ENCODE assay signal across 1 cellular context in the genomic region with DNA sequence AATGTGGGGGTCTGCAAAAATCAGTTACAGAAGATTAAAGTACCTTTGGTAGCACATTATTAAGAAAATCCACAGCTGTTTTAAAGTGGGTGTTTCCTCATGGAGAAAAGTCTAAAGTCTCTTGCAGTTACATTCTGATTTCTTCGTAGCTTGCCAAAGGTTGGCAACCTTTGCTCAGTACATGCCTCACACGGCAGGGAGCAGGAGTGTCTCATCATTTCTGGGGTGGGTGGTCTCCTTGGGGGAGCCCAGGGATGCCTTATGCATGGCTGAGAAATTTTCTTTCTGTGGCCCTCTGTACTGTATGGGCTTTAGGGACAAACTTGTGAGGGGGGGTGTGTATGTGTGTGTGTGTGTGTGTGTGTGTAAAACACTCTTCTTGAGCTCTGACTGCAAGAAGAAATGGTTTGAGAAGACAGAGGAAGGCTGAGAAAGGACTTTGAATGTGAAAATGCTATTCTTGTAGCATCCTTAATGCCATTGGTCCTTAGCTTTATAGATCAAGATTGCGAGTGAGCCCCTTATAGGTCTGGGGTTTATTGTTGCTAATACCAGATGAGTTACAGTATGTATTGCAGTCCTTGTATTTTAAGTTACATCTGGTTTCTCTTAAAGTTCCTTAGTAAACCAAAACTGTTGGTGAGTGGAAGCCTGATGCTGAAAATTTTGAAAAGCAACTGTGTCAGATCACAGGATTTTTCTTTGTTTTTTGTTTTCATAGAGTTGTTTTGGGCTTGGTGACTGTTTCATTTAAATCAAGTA.
TF ChIP-seq lines count a peak whose summit lies in the region.

No MANE protein-coding gene starts in this region.

TF ChIP-seq in IMR-90, 13 proteins besides CTCF, POLR2A, EP300 and RAD21:
- TF ChIP-seq, protein P1, sequence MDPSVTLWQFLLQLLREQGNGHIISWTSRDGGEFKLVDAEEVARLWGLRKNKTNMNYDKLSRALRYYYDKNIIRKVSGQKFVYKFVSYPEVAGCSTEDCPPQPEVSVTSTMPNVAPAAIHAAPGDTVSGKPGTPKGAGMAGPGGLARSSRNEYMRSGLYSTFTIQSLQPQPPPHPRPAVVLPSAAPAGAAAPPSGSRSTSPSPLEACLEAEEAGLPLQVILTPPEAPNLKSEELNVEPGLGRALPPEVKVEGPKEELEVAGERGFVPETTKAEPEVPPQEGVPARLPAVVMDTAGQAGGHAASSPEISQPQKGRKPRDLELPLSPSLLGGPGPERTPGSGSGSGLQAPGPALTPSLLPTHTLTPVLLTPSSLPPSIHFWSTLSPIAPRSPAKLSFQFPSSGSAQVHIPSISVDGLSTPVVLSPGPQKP (IDR thresholded peaks at IDR 0.05; ENCODE audit: borderline replicate concordance, low read depth, low read length) = no peak
- TF ChIP-seq SMC3 (IDR thresholded peaks at IDR 0.05; ENCODE audit: low read depth, low read length) = no peak
- no peak for TF ChIP-seq CEBPB (IDR thresholded peaks at IDR 0.05; ENCODE audit: low read depth, low read length)
- no peak for TF ChIP-seq RCOR1 (IDR thresholded peaks at IDR 0.05; ENCODE audit: insufficient replicate concordance, low read length)
- TF ChIP-seq MAFK (IDR thresholded peaks at IDR 0.05; ENCODE audit: low read depth, low read length) = no peak
- TF ChIP-seq FOS (IDR thresholded peaks at IDR 0.05; ENCODE audit: low read depth, low read length) = no peak
- no peak for TF ChIP-seq RFX5 (IDR thresholded peaks at IDR 0.05; ENCODE audit: low read depth, low read length)
- TF ChIP-seq BHLHE40 (IDR thresholded peaks at IDR 0.05; ENCODE audit: low read depth, low read length) = no peak
- no peak for TF ChIP-seq CHD1 (IDR thresholded peaks at IDR 0.05; ENCODE audit: low read depth, low read length)
- no peak for TF ChIP-seq MAZ (IDR thresholded peaks at IDR 0.05; ENCODE audit: borderline replicate concordance, low read depth, low read length)
- TF ChIP-seq, protein P2, sequence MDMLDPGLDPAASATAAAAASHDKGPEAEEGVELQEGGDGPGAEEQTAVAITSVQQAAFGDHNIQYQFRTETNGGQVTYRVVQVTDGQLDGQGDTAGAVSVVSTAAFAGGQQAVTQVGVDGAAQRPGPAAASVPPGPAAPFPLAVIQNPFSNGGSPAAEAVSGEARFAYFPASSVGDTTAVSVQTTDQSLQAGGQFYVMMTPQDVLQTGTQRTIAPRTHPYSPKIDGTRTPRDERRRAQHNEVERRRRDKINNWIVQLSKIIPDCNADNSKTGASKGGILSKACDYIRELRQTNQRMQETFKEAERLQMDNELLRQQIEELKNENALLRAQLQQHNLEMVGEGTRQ (IDR thresholded peaks at IDR 0.05; ENCODE audit: low read depth, low read length) = no peak
- no peak for TF ChIP-seq MXI1 (IDR thresholded peaks at IDR 0.05; ENCODE audit: borderline replicate concordance, low read depth, low read length)
- no peak for TF ChIP-seq NFE2L2 (IDR thresholded peaks at IDR 0.05; ENCODE audit: low read depth, low read length)
